ENCODE assay signal across 8 cellular contexts in the genomic region with DNA sequence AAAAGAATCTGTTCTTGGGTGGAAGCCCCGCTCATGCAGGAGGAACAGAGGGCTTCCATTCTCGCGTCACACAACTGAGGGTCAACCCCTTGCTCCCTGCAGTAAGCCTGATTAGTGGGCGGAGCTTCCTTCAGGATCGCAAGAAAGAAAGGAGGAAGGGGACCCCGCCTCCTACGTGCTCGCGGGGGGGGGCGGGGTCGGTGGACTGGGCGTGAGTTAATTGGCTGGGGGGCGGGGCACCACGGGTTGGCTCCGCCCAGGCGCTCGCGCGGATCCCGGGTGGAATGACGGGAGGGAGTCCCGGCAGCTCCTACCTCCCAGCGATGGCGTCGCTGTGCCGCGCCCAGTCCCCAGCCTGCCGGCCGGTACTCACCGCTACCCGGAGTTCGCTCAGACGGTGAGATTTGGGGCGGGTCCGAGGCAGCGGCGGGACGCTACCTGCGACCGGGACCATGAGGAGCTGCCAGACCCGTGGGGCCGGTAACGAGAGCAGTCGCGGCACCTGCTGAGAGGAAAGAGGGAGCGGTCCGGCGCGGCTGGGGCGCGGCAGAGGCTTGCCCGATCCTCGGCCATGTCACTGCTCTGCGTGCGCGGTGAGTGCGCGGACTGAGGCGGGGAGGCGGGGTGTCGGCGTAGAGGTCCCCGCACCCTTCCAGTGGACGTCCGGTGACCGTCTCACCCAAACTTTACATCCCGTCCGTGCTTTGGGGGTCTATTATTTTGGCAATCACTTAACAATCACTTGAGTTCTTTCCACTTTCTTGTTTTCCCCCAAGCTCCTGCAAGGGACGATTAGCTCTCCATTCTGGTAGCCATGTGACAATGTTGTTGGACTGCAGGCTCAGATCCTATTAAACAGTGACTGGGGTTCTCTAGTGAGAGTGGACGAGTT. TPM values are rescaled to one million over a fixed set of nuclear protein-coding genes. Genes with fewer than 3 reads are reported as not detected.
DNase-seq lines count a peak whose midpoint lies in the region; ATAC-seq and TF ChIP-seq lines count a peak whose summit lies in the region.

Gene UNC13B, plus strand, starts transcription at position 297 of the 892 bp plus-strand sequence. Its CDS starts 275 bp downstream, at position 572.

- H3K9me2 ChIP-seq in neural cell (ENCODE audit: insufficient read depth, low read length): no peaks in the 10 kb centered on the region

- H3K4me3 Mint-ChIP-seq in stimulated activated naive CD8-positive, alpha-beta T cell treated with anti-CD3 and anti-CD28 coated beads, Interleukin-15, Interleukin-2, amounts not matched to agents 100 ng/mL and 50 ng/mL, for 24 hours: peak within 1 kb of the TSS; percentile 88

- no peaks in the 10 kb centered on the region for H3K36me3 Mint-ChIP-seq in stimulated activated naive CD8-positive, alpha-beta T cell treated with anti-CD3 and anti-CD28 coated beads, Interleukin-15, Interleukin-2, amounts not matched to agents 100 ng/mL and 50 ng/mL, for 24 hours (ENCODE audit: low read depth)

- peaks cover 29% of the 10 kb centered on the region for H3K79me2 ChIP-seq in neural cell (replicated peaks; ENCODE audit: insufficient read depth, low read length)

- H3K4me2 ChIP-seq in neural cell (ENCODE audit: low read length): peak within 1 kb of the TSS; percentile 96

- H3K4me1 Mint-ChIP-seq in stimulated activated naive CD8-positive, alpha-beta T cell treated with anti-CD3 and anti-CD28 coated beads, Interleukin-15, Interleukin-2, amounts not matched to agents 100 ng/mL and 50 ng/mL, for 24 hours (ENCODE audit: low read depth): peaks cover 24% of the 10 kb centered on the region

- H4K20me1 ChIP-seq in neural cell (ENCODE audit: insufficient read depth): no peaks in the 10 kb centered on the region

- no peaks in the 10 kb centered on the region for H3K4me1 ChIP-seq in foreskin keratinocyte

- DNase-seq in COLO829 (ENCODE audit: low spot score): peak; percentile 97
- peak; percentile 78 for DNase-seq in LNCaP clone FGC (ENCODE audit: low read depth)
- DNase-seq in SIG-M5 (lab: John Stamatoyannopoulos, UW): peak; percentile 41
- peak; percentile 71 for DNase-seq in activated naive CD4-positive, alpha-beta T cell treated with Interleukin-2 at 50 U/mL for 16 hours
- DNase-seq in foreskin keratinocyte: peak; percentile 66 to 86

- no peak for TF ChIP-seq EP300 in neural cell (conservative IDR thresholded peaks at IDR 0.05; ENCODE audit: poor library complexity, severe bottlenecking)

- TF ChIP-seq RAD21 in neural cell (conservative IDR thresholded peaks at IDR 0.05): no peak

- peak within 1 kb of the TSS; percentile 84 for H2AFZ ChIP-seq in neural cell (ENCODE audit: low read depth, low read length)

- no peaks in the 10 kb centered on the region for H3K9me3 ChIP-seq in neural cell (ENCODE audit: low read length)

- H3K9me3 Mint-ChIP-seq in stimulated activated naive CD8-positive, alpha-beta T cell treated with anti-CD3 and anti-CD28 coated beads, Interleukin-15, Interleukin-2, amounts not matched to agents 100 ng/mL and 50 ng/mL, for 24 hours: no peaks in the 10 kb centered on the region

- H3K27ac ChIP-seq in foreskin keratinocyte (no peak within 1 kb of the TSS), neural cell (ENCODE audit: low read length) (peak within 1 kb of the TSS; percentile 70)

- peak; percentile 60 for ATAC-seq in GM21576 (IDR thresholded peaks at IDR 0.05; ENCODE audit: unreplicated experiment)
- peak; percentile 95 for ATAC-seq in foreskin keratinocyte

- H3K27me3 Mint-ChIP-seq in stimulated activated naive CD8-positive, alpha-beta T cell treated with anti-CD3 and anti-CD28 coated beads, Interleukin-15, Interleukin-2, amounts not matched to agents 100 ng/mL and 50 ng/mL, for 24 hours: peaks cover 19% of the 10 kb centered on the region

- peak within 1 kb of the TSS; percentile 59 for H3K27ac Mint-ChIP-seq in stimulated activated naive CD8-positive, alpha-beta T cell treated with anti-CD3 and anti-CD28 coated beads, Interleukin-15, Interleukin-2, amounts not matched to agents 100 ng/mL and 50 ng/mL, for 24 hours

- H3K9ac ChIP-seq in neural cell (ENCODE audit: low read length): peak within 1 kb of the TSS; percentile 75

- peak; percentile 31; the same call in 1 of the 2 replicates for TF ChIP-seq CTCF in LNCaP clone FGC (IDR thresholded peaks at IDR 0.05; ENCODE audit: control insufficient read depth, extremely low read depth, insufficient read depth)
- peak; percentile 39 for TF ChIP-seq CTCF in foreskin keratinocyte (conservative IDR thresholded peaks at IDR 0.05)
- TF ChIP-seq CTCF in neural cell (IDR thresholded peaks at IDR 0.05; ENCODE audit: poor library complexity, severe bottlenecking): peak; percentile 60

- no peaks in the 10 kb centered on the region for H3F3A ChIP-seq in neural cell (ENCODE audit: insufficient read depth, low read length, poor library complexity, severe bottlenecking)

- H3K27me3 ChIP-seq in foreskin keratinocyte: no peaks in the 10 kb centered on the region
- no peaks in the 10 kb centered on the region for H3K27me3 ChIP-seq in neural cell (ENCODE audit: insufficient read depth, low read depth, low read length)

- H3K4me3 ChIP-seq in LNCaP clone FGC (ENCODE audit: low read depth, low read length) (peak within 1 kb of the TSS; percentile 69), neural cell (ENCODE audit: low read length) (peak within 1 kb of the TSS; percentile 96)

- no peaks in the 10 kb centered on the region for H3K36me3 ChIP-seq in neural cell (ENCODE audit: insufficient read depth, low read length)

TF ChIP-seq in neural cell, 6 proteins besides CTCF, POLR2A, EP300 and RAD21:
- TF ChIP-seq, protein P1, sequence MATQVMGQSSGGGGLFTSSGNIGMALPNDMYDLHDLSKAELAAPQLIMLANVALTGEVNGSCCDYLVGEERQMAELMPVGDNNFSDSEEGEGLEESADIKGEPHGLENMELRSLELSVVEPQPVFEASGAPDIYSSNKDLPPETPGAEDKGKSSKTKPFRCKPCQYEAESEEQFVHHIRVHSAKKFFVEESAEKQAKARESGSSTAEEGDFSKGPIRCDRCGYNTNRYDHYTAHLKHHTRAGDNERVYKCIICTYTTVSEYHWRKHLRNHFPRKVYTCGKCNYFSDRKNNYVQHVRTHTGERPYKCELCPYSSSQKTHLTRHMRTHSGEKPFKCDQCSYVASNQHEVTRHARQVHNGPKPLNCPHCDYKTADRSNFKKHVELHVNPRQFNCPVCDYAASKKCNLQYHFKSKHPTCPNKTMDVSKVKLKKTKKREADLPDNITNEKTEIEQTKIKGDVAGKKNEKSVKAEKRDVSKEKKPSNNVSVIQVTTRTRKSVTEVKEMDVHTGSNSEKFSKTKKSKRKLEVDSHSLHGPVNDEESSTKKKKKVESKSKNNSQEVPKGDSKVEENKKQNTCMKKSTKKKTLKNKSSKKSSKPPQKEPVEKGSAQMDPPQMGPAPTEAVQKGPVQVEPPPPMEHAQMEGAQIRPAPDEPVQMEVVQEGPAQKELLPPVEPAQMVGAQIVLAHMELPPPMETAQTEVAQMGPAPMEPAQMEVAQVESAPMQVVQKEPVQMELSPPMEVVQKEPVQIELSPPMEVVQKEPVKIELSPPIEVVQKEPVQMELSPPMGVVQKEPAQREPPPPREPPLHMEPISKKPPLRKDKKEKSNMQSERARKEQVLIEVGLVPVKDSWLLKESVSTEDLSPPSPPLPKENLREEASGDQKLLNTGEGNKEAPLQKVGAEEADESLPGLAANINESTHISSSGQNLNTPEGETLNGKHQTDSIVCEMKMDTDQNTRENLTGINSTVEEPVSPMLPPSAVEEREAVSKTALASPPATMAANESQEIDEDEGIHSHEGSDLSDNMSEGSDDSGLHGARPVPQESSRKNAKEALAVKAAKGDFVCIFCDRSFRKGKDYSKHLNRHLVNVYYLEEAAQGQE (IDR thresholded peaks at IDR 0.05; ENCODE audit: borderline replicate concordance): peak; percentile 55
- peak; percentile 61 for TF ChIP-seq POLR2AphosphoS5 (IDR thresholded peaks at IDR 0.05)
- TF ChIP-seq TAF1 (IDR thresholded peaks at IDR 0.05; ENCODE audit: low read depth): no peak
- TF ChIP-seq SMC3 (conservative IDR thresholded peaks at IDR 0.05; ENCODE audit: poor library complexity): peak; percentile 21
- no peak for TF ChIP-seq EZH2 (IDR thresholded peaks at IDR 0.05; ENCODE audit: borderline replicate concordance, insufficient read depth, low read length, poor library complexity, severe bottlenecking)
- TF ChIP-seq MXI1 (conservative IDR thresholded peaks at IDR 0.05; ENCODE audit: poor library complexity, severe bottlenecking): peak; percentile 79
TF ChIP-seq in neural cell: peak in this region for 4.

RNA-seq across cellular contexts. Expression of gene UNC13B, which starts in this region (rescaled TPM):
- total RNA-seq in foreskin keratinocyte: 15.1 and 15.3 TPM in 2 replicates
- polyA plus RNA-seq in foreskin keratinocyte (4.4 and 5.3 TPM in 2 replicates), neural cell (37.2 and 42.6 TPM in 2 replicates)
- 55.3 and 56.3 TPM in 2 replicates for polyA minus RNA-seq in neural cell

Comparison
In these comparisons a context has a peak if more than half of its experiments do, and no peak if none do; other contexts are left out.
1. DNase-seq: peak in every context shown above with its lines; median percentile 97 in COLO829; 78 in LNCaP clone FGC; 76 in foreskin keratinocyte; 71 in activated naive CD4-positive, alpha-beta T cell treated with Interleukin-2 at 50 U/mL for 16 hours; 41 in SIG-M5.